12 cellular contexts compared by ENCODE assay signal in the genomic region with DNA sequence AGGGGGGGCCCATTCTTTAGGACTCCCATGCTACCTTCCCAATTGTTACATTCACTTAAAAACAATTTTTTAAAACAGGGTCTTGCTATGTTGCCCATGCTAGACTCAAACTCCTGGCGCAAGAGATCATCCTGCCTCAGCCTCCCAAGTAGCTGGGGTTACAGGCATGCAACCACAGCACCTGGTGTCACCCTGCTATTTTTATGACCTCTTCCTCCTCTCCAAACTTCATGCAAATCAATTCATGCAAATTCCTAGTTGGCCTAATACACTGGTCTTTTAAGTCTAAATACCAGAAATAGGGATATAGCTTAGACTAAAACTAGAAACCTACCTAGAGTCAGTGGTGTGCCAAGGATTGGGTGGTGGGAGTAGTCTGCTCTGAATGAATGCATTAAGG. TPM values are rescaled to one million over a fixed set of nuclear protein-coding genes. Genes with fewer than 3 reads are reported as not detected.
A peak's percentile ranks its signal among the peaks of the same experiment; 100 is the strongest.
DNase-seq lines count a peak whose midpoint lies in the region; ATAC-seq and TF ChIP-seq lines count a peak whose summit lies in the region.
"Had no signal": no experiment of that assay in that cellular context is flagged by ENCODE, and none has a peak within 500 bp of the region (broad histone marks: within the 10 kb centered on the region; RNA-seq: fewer than 3 reads in every experiment).

No MANE protein-coding gene starts in this region.

- no peak overlapping the region for H3K27ac ChIP-seq in neural progenitor cell
- H3K27ac ChIP-seq: GM23248, HL-60 had no signal

- no peak overlapping the region for H2AFZ ChIP-seq in neural progenitor cell (replicated peaks)
- H2AFZ ChIP-seq: GM23248 had no signal

- DNase-seq in neural progenitor cell (ENCODE audit: low spot score) (no peak), H7 (no peak)
- DNase-seq in effector memory CD8-positive, alpha-beta T cell: no peak
- DNase-seq: activated naive CD8-positive, alpha-beta T cell treated with anti-CD3 and anti-CD28 coated beads, Interleukin-2, amount 10 ng/mL, durations not matched to agents 7 days and 5 days; GM23248; stimulated activated naive CD4-positive, alpha-beta T cell treated with Interleukin-2 at 50 U/mL for 16 hours had no signal

- H3K36me3 ChIP-seq in neural progenitor cell: no peaks in the 10 kb centered on the region
- no peaks in the 10 kb centered on the region for H3K36me3 ChIP-seq in H7 (replicated peaks; ENCODE audit: control insufficient read depth, insufficient read depth, low read length)

- no peaks in the 10 kb centered on the region for H3K79me2 ChIP-seq in neural progenitor cell (ENCODE audit: low read depth)

- no peaks in the 10 kb centered on the region for H3K9me3 ChIP-seq in neural progenitor cell (ENCODE audit: low read depth)

- H3K4me2 ChIP-seq in neural progenitor cell: no peak overlapping the region

- peaks cover 8% of the 10 kb centered on the region for H3K4me1 ChIP-seq in neural progenitor cell

- H3K27me3 ChIP-seq in neural progenitor cell (peaks cover 9% of the 10 kb centered on the region), H7 (ENCODE audit: control insufficient read depth, insufficient read depth, low read length) (no peaks in the 10 kb centered on the region)

- no peaks in the 10 kb centered on the region for H3F3A ChIP-seq in neural progenitor cell (ENCODE audit: low read depth)

- no peak overlapping the region for H3K4me3 Mint-ChIP-seq in neural progenitor cell
- H3K4me3 Mint-ChIP-seq in effector memory CD8-positive, alpha-beta T cell: no peak overlapping the region
- H3K4me3 Mint-ChIP-seq: activated naive CD8-positive, alpha-beta T cell treated with anti-CD3 and anti-CD28 coated beads, Interleukin-2, amount 10 ng/mL, durations not matched to agents 7 days and 5 days had no signal

- no peaks in the 10 kb centered on the region for H3K9me3 Mint-ChIP-seq in neural progenitor cell
- H3K9me3 Mint-ChIP-seq in effector memory CD8-positive, alpha-beta T cell: no peaks in the 10 kb centered on the region
- H3K9me3 Mint-ChIP-seq: activated naive CD8-positive, alpha-beta T cell treated with anti-CD3 and anti-CD28 coated beads, Interleukin-2, amount 10 ng/mL, durations not matched to agents 7 days and 5 days had no signal

- ATAC-seq in GM18508 (IDR thresholded peaks at IDR 0.05; ENCODE audit: insufficient read depth, unreplicated experiment): peak; percentile 73
- ATAC-seq in GM21381 (IDR thresholded peaks at IDR 0.05; ENCODE audit: unreplicated experiment): peak; percentile 71
- ATAC-seq in HG03139 (IDR thresholded peaks at IDR 0.05; ENCODE audit: unreplicated experiment): peak; percentile 79
- no peak for ATAC-seq in HG02938 (IDR thresholded peaks at IDR 0.05; ENCODE audit: unreplicated experiment)
- no peak for ATAC-seq in effector memory CD8-positive, alpha-beta T cell (replicated peaks)

- no peaks in the 10 kb centered on the region for H3K4me1 Mint-ChIP-seq in neural progenitor cell
- no peaks in the 10 kb centered on the region for H3K4me1 Mint-ChIP-seq in effector memory CD8-positive, alpha-beta T cell (ENCODE audit: low read depth in 2 of 2)
- H3K4me1 Mint-ChIP-seq: activated naive CD8-positive, alpha-beta T cell treated with anti-CD3 and anti-CD28 coated beads, Interleukin-2, amount 10 ng/mL, durations not matched to agents 7 days and 5 days had no signal

- no peak overlapping the region for H3K9ac ChIP-seq in neural progenitor cell
- H3K9ac ChIP-seq: GM23248 had no signal

- no peaks in the 10 kb centered on the region for H4K20me1 ChIP-seq in neural progenitor cell (ENCODE audit: low read depth)

- peak; percentile 52 for TF ChIP-seq POLR2A in Raji (IDR thresholded peaks at IDR 0.05; ENCODE audit: insufficient read depth, low read depth, low read length)

- H3K27ac Mint-ChIP-seq in neural progenitor cell: no peak overlapping the region
- no peak overlapping the region for H3K27ac Mint-ChIP-seq in effector memory CD8-positive, alpha-beta T cell
- H3K27ac Mint-ChIP-seq: activated naive CD8-positive, alpha-beta T cell treated with anti-CD3 and anti-CD28 coated beads, Interleukin-2, amount 10 ng/mL, durations not matched to agents 7 days and 5 days had no signal

- no peak for TF ChIP-seq CTCF in neural progenitor cell (IDR thresholded peaks at IDR 0.05)

- H3K4me3 ChIP-seq in neural progenitor cell (no peak overlapping the region), H7 (ENCODE audit: insufficient read depth, low read depth, low read length) (no peak overlapping the region)
- H3K4me3 ChIP-seq: GM23248 had no signal

- no peaks in the 10 kb centered on the region for H3K36me3 Mint-ChIP-seq in neural progenitor cell
- no peaks in the 10 kb centered on the region for H3K36me3 Mint-ChIP-seq in effector memory CD8-positive, alpha-beta T cell (ENCODE audit: insufficient read depth)

- H3K27me3 Mint-ChIP-seq in neural progenitor cell (ENCODE audit: insufficient read depth, low read depth): peaks cover 2% of the 10 kb centered on the region
- peaks cover 0 to 8% of the 10 kb centered on the region in 2 donors for H3K27me3 Mint-ChIP-seq in effector memory CD8-positive, alpha-beta T cell

RNA-seq across cellular contexts. Expression of gene CDKN2C, which starts 30.1 kb away (rescaled TPM):
- total RNA-seq in neural progenitor cell (ENCODE audit: low replicate concordance): 0.11 and 0.65 TPM in 2 replicates
- 0.31 TPM in 1 of 2 replicates, not detected in the other for total RNA-seq in H7 (2014; rRNA removed; shearing (Covaris generic))

RNA-seq across cellular contexts. Expression of gene FAF1, which starts 40.1 kb away (rescaled TPM):
- 78.0 and 103 TPM in 2 replicates for total RNA-seq in neural progenitor cell (ENCODE audit: low replicate concordance)
- total RNA-seq in H7 (2014; rRNA removed; shearing (Covaris generic)): 95.4 and 99.9 TPM in 2 replicates

Comparison
In these comparisons a context has a peak if more than half of its experiments do, and no peak if none do; other contexts are left out.
1. ATAC-seq: peak in GM18508 (single experiment), GM21381 (single experiment) and HG03139 (single experiment); none in HG02938 (single experiment) and effector memory CD8-positive, alpha-beta T cell (single experiment).